Comparison of ENCODE assay signal across 8 cellular contexts in the genomic region with DNA sequence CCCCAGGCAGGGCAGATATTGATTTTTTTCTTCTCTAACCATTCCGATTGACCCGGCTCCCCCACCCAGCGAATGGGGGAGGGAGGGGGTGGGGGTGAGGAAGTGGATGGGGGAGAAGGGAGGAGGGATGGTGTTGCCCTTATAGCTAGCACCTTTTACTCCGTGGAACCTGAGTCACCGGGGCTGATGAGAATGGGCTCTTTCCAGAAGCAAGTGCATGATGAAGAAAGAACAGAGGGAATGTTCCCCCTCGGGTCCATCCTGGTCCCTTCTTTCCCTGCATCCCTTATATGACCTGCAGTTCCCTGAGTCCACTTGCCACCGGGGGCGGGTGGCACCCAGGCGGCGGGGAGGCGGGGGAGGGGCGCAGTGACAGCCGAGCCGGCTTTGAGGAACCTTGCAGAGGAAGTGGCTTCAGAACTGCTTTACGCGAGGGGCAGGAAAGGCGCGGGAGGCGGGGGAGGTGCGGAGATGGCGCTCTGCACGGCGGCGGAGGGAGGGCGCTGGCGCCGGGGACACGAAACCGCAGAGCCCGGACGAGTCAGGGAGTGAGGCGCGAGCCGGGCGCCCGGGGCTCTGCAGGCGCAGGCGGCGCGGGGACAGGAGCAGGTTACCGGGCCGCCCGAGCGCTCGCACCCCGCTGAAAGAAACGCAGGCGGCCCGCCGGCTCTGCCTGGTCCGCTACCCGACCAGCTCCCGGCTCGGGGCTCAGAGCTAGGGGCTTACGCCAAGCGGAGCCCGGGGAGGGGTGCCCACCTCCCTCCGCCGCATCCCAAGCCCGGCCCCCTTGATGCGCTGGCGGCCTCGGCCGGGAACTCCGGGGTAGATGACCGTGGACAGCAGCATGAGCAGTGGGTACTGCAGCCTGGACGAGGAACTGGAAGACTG. TPM values are rescaled to one million over a fixed set of nuclear protein-coding genes. Genes with fewer than 3 reads are reported as not detected.
DNase-seq lines count a peak whose midpoint lies in the region; ATAC-seq and TF ChIP-seq lines count a peak whose summit lies in the region.

No MANE protein-coding gene starts in this region.

- ATAC-seq in GM19467 (IDR thresholded peaks at IDR 0.05; ENCODE audit: unreplicated experiment) (peak; percentile 51), gastroesophageal sphincter (peak; percentile 83)

- H3K4me1 ChIP-seq in gastroesophageal sphincter (peaks cover 0 to 69% (median 29%) of the 10 kb centered on the region in 3 donors), neutrophil (ENCODE audit: control insufficient read depth in 1 of 2, insufficient read depth in 1 of 2, low read depth in 1 of 2, low read length in 1 of 2) (peaks cover 62 to 68% of the 10 kb centered on the region in 2 experiments)

- no peaks in the 10 kb centered on the region for H3K9me3 ChIP-seq in gastroesophageal sphincter
- no peaks in the 10 kb centered on the region for H3K9me3 ChIP-seq in neutrophil

- WGBS in gastroesophageal sphincter (ENCODE audit: low coverage in 1 of 2), 2 donors = 0% methylated on average over 1 of the region's 67 CpGs

- peak; percentile 39 to 43 for TF ChIP-seq POLR2A in gastroesophageal sphincter (IDR thresholded peaks at IDR 0.05)

- DNase-seq in CD1c-positive myeloid dendritic cell (ENCODE audit: extremely low spot score) (peak; percentile 97), HuH-7 (ENCODE audit: low spot score) (peak; percentile 44), SHP77 (lab: John Stamatoyannopoulos, UW) (peak; percentile 68 to 70), superior temporal gyrus (ENCODE audit: extremely low spot score) (peak; percentile 27)
- peak; percentile 87 for DNase-seq in activated effector memory CD4-positive, alpha-beta T cell treated with Interleukin-2 at 50 U/mL for 16 hours

- H3K36me3 ChIP-seq in gastroesophageal sphincter = peaks cover 0 to 3% of the 10 kb centered on the region in 2 donors
- H3K36me3 ChIP-seq in neutrophil = peaks cover 27% of the 10 kb centered on the region

- no peak for TF ChIP-seq EP300 in gastroesophageal sphincter (IDR thresholded peaks at IDR 0.05)

- H3K4me3 ChIP-seq in gastroesophageal sphincter (peak overlapping the region; percentile 59 to 70), neutrophil (ENCODE audit: low read depth in 1 of 2, low read length in 1 of 2) (peak overlapping the region; percentile 96)

- H3K27ac ChIP-seq in gastroesophageal sphincter (peak overlapping the region; percentile 30 to 84 (median 81)), neutrophil (peak overlapping the region; percentile 100)

- TF ChIP-seq CTCF in gastroesophageal sphincter (IDR thresholded peaks at IDR 0.05) = no peak
- peak; percentile 55 for TF ChIP-seq CTCF in neutrophil (IDR thresholded peaks at IDR 0.05)

- H3K27me3 ChIP-seq in gastroesophageal sphincter (no peaks in the 10 kb centered on the region), neutrophil (no peaks in the 10 kb centered on the region)

RNA-seq across cellular contexts. Expression of gene RASSF5, which starts 49.7 kb away (rescaled TPM):
- total RNA-seq in gastroesophageal sphincter = 10 to 100 TPM in 2 of 4 donors, 1 to 10 TPM in 2; 6.2 to 23.3 (median 8.5) TPM

RNA-seq across cellular contexts. Expression of gene EIF2D, which starts 55.3 kb away (rescaled TPM):
- total RNA-seq in gastroesophageal sphincter = 10 to 100 TPM; 43.7 to 60.1 (median 52.6) TPM

Comparison
In these comparisons a context has a peak if more than half of its experiments do, and no peak if none do; other contexts are left out.
1. Peak in every context shown above with its lines: DNase-seq, ATAC-seq, H3K4me3 ChIP-seq and H3K27ac ChIP-seq.
2. DNase-seq: peak in every context shown above with its lines; median percentile 97 in CD1c-positive myeloid dendritic cell; 87 in activated effector memory CD4-positive, alpha-beta T cell treated with Interleukin-2 at 50 U/mL for 16 hours; 69 in SHP77; 44 in HuH-7; 27 in superior temporal gyrus.